In genomic region chr2:126586321-126586720, GRCh38 we compare ENCODE assay signal across 20 cellular contexts.
"Had no signal": no experiment of that assay in that cellular context is flagged by ENCODE, and none has a peak within 500 bp of the region (broad histone marks: within the 10 kb centered on the region; RNA-seq: fewer than 3 reads in every experiment).

No MANE protein-coding gene starts in this region.

- H3K36me3 ChIP-seq: cardiac muscle cell, thoracic aorta, upper lobe of right lung had no signal

- H3K9me3 ChIP-seq: SK-N-SH, thoracic aorta, upper lobe of right lung had no signal

- H3K4me3 ChIP-seq: cardiac muscle cell, skin epidermis, thoracic aorta, upper lobe of right lung had no signal

- H3K4me1 ChIP-seq: foreskin keratinocyte, upper lobe of right lung had no signal

- H3K27ac ChIP-seq: cardiac muscle cell, epithelial cell of prostate, foreskin keratinocyte, skin epidermis, thoracic aorta, upper lobe of right lung had no signal

- ATAC-seq: foreskin keratinocyte; stimulated activated memory B cell treated with anti-CD40 and anti-IgM and Interleukin-4, amounts not matched to agents 10 μg/mL and 1 μg/mL and 100 μg/mL, for 72 hours; upper lobe of right lung had no signal

- H3K4me2 ChIP-seq: SK-N-SH had no signal

- H3K9ac ChIP-seq: SK-N-SH had no signal

- DNase-seq: activated B cell treated with CpG ODN at 0.5 μM for 24 hours; activated CD4-positive, alpha-beta memory T cell treated with anti-CD3 and anti-CD28 coated beads for 36 hours; activated CD4-positive, alpha-beta T cell treated with anti-CD3 and anti-CD28 coated beads for 4 hours; activated naive CD8-positive, alpha-beta T cell treated with anti-CD3 and anti-CD28 coated beads for 36 hours; activated T-cell treated with anti-CD3 and anti-CD28 coated beads for 4 hours; amygdala; endodermal cell; foreskin keratinocyte; mammary epithelial cell; midbrain; occipital lobe; retina; SK-N-SH; stimulated activated CD4-positive, alpha-beta T cell treated with anti-CD3 and anti-CD28 coated beads, Interleukin-4, amount 100 ng/mL, for 24 hours; upper lobe of right lung had no signal

- H3K27me3 ChIP-seq: cardiac muscle cell, foreskin keratinocyte, upper lobe of right lung had no signal
